29 cellular contexts compared by ENCODE assay signal in the genomic region with DNA sequence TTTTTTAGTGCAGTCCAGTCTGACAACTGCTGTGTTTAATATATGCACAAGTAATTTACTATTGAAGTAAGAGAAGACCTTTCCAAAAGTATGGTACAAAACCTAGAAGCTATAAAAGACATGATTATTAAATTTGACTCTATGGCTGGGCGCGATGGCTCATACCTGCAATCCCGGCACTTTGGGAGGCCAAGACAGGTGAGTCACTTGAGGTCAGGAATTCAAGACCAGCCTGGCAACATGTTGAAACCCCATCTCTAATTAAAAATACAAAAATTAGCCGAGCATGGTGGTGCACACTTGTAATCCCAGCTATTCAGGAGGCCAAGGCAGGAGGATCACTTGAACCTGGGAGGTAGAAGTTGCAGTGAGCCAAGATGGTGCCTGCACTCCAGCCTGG. TPM values are rescaled to one million over a fixed set of nuclear protein-coding genes. Genes with fewer than 3 reads are reported as not detected.
"Had no signal": no experiment of that assay in that cellular context is flagged by ENCODE, and none has a peak within 500 bp of the region (broad histone marks: within the 10 kb centered on the region; RNA-seq: fewer than 3 reads in every experiment).

No MANE protein-coding gene starts in this region.

- H3K9me3 ChIP-seq: esophagus muscularis mucosa, heart right ventricle, lower lobe of right lung, ovary, psoas muscle, sigmoid colon, thoracic aorta, tibial nerve, vagina had no signal

- DNase-seq: dorsolateral prefrontal cortex; effector CD4-positive, alpha-beta T cell; foreskin melanocyte; glutamatergic neuron; heart right ventricle; hippocampal formation; kidney glomerular epithelial cell; left ventricle myocardium superior; lower lobe of right lung; natural killer cell; occipital lobe; ovary; psoas muscle; right cardiac atrium; sigmoid colon; stimulated activated CD4-positive, alpha-beta T cell treated with anti-CD3 and anti-CD28 coated beads, Interleukin-2, amount 100 ng/mL, for 24 hours; stimulated activated CD4-positive, alpha-beta T cell treated with anti-CD3 and anti-CD28 coated beads, Interleukin-4, amount 100 ng/mL, for 24 hours; stimulated activated naive B cell treated with anti-CD40 and anti-IgM and Interleukin-4, amounts not matched to agents 10 μg/mL and 1 μg/mL and 100 μg/mL, for 72 hours had no signal

- H3K9me3 Mint-ChIP-seq: memory B cell; natural killer cell; stimulated activated naive B cell treated with anti-CD40 and anti-IgM and Interleukin-4, amounts not matched to agents 10 μg/mL and 1 μg/mL and 100 μg/mL, for 72 hours; stimulated activated naive CD8-positive, alpha-beta T cell treated with anti-CD3 and anti-CD28 coated beads, Interleukin-15, Interleukin-2, amounts not matched to agents 100 ng/mL and 50 ng/mL, for 24 hours had no signal

- H3K27me3 Mint-ChIP-seq: memory B cell; stimulated activated naive B cell treated with anti-CD40 and anti-IgM and Interleukin-4, amounts not matched to agents 10 μg/mL and 1 μg/mL and 100 μg/mL, for 72 hours; stimulated activated naive CD8-positive, alpha-beta T cell treated with anti-CD3 and anti-CD28 coated beads, Interleukin-15, Interleukin-2, amounts not matched to agents 100 ng/mL and 50 ng/mL, for 24 hours had no signal

- H3K27ac Mint-ChIP-seq: memory B cell; natural killer cell; stimulated activated naive B cell treated with anti-CD40 and anti-IgM and Interleukin-4, amounts not matched to agents 10 μg/mL and 1 μg/mL and 100 μg/mL, for 72 hours; stimulated activated naive CD8-positive, alpha-beta T cell treated with anti-CD3 and anti-CD28 coated beads, Interleukin-15, Interleukin-2, amounts not matched to agents 100 ng/mL and 50 ng/mL, for 24 hours had no signal

- H3K4me1 ChIP-seq: esophagus muscularis mucosa, psoas muscle, sigmoid colon, tibial nerve, vagina had no signal

- H3K36me3 Mint-ChIP-seq: natural killer cell had no signal

- H3K27ac ChIP-seq: dorsolateral prefrontal cortex, esophagus muscularis mucosa, heart right ventricle, lower lobe of right lung, ovary, psoas muscle, sigmoid colon, thoracic aorta, tibial nerve, vagina had no signal

- H3K36me3 ChIP-seq: esophagus muscularis mucosa, lower lobe of right lung, ovary, sigmoid colon, thoracic aorta, vagina had no signal

- H3K4me3 ChIP-seq: dorsolateral prefrontal cortex, esophagus muscularis mucosa, heart right ventricle, lower lobe of right lung, ovary, psoas muscle, sigmoid colon, thoracic aorta, tibial nerve, vagina had no signal

- H3K27me3 ChIP-seq: dorsolateral prefrontal cortex, esophagus muscularis mucosa, heart right ventricle, ovary, sigmoid colon, tibial nerve, vagina had no signal

- ATAC-seq: heart right ventricle; left ventricle myocardium superior; lower lobe of right lung; natural killer cell; psoas muscle; right cardiac atrium; stimulated activated naive B cell treated with anti-CD40 and anti-IgM and Interleukin-4, amounts not matched to agents 10 μg/mL and 1 μg/mL and 100 μg/mL, for 72 hours had no signal

- H3K4me3 Mint-ChIP-seq: memory B cell; natural killer cell; stimulated activated naive B cell treated with anti-CD40 and anti-IgM and Interleukin-4, amounts not matched to agents 10 μg/mL and 1 μg/mL and 100 μg/mL, for 72 hours; stimulated activated naive CD8-positive, alpha-beta T cell treated with anti-CD3 and anti-CD28 coated beads, Interleukin-15, Interleukin-2, amounts not matched to agents 100 ng/mL and 50 ng/mL, for 24 hours had no signal

RNA-seq across cellular contexts. Expression of a gene that starts 41.4 kb away (rescaled TPM):
- total RNA-seq: vagina had no signal

RNA-seq across cellular contexts. Expression of a gene that starts 50.0 kb away (rescaled TPM):
- total RNA-seq: epithelial cell of proximal tubule, esophagus muscularis mucosa, fibroblast of lung, heart right ventricle, left ventricle myocardium superior, lower lobe of right lung, natural killer cell, occipital lobe, ovary, psoas muscle, renal cortical epithelial cell, right cardiac atrium, sigmoid colon, skeletal muscle tissue, thoracic aorta, tibial nerve, ureter, vagina had no signal
- polyA plus RNA-seq: fibroblast of lung, heart right ventricle, ovary, right cardiac atrium, sigmoid colon had no signal
